Comparison of ENCODE assay signal across 1 cellular context in genomic region chr14:31280132-31280870, GRCh38.
TF ChIP-seq lines count a peak whose summit lies in the region.

No MANE protein-coding gene starts in this region.

TF ChIP-seq in GM12878, 131 proteins besides CTCF, POLR2A, EP300 and RAD21 (continued from another document):
- TF ChIP-seq CUX1 (IDR thresholded peaks at IDR 0.05; ENCODE audit: insufficient replicate concordance, low read depth, low read length): no peak
- no peak for TF ChIP-seq IKZF1 (conservative IDR thresholded peaks at IDR 0.05)
- no peak for TF ChIP-seq RFX5 (IDR thresholded peaks at IDR 0.05; ENCODE audit: low read depth, low read length)
- TF ChIP-seq CBX3 (IDR thresholded peaks at IDR 0.05; ENCODE audit: borderline replicate concordance, low read depth): no peak
- TF ChIP-seq ELK1 (IDR thresholded peaks at IDR 0.05; ENCODE audit: low read depth, low read length): no peak
- TF ChIP-seq CEBPB (IDR thresholded peaks at IDR 0.05; ENCODE audit: borderline replicate concordance in 1 of 2, low read depth in 2 of 2, low read length in 2 of 2): no peak
- no peak for TF ChIP-seq PAX8 (IDR thresholded peaks at IDR 0.05)
- no peak for TF ChIP-seq RB1 (IDR thresholded peaks at IDR 0.05; ENCODE audit: borderline replicate concordance)
- no peak for TF ChIP-seq CEBPZ (IDR thresholded peaks at IDR 0.05; ENCODE audit: low read depth, low read length)
